8 cellular contexts compared by ENCODE assay signal in the genomic region with DNA sequence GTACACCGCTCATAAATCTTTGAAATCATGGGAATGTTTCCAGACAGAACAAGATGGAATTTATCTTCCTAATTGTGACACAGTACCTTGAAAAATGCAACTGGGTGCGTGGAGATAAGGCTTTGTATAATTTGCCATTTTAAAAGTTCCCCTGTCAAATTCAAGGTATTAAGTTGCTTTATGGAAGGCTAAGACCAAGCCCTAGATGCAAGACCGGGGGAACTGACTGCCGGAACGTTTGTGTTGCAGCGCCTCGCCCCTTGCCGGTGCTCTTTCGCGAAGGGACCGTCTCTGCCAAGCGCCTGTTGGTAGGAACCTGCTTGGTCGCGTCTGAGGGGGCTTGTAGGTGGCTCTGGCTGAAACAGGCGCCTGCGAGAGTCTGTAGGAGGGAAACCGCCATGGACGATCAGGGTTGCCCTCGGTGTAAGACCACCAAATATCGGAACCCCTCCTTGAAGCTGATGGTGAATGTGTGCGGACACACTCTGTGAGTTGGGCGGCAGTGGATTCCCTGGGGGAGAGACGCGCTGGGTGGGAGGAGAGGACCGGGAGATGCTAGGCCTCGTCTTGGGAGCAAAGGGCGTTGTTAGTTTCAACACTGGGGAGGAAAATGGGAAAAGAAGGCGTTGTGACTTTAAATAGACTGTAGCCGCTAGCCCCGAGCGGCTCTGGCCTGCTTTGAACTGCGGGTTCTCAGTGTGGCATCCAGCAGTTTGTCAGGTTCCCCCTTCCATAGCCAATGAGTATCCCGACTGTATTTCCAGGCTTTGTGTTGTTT. TPM values are rescaled to one million over a fixed set of nuclear protein-coding genes. Genes with fewer than 3 reads are reported as not detected.
DNase-seq lines count a peak whose midpoint lies in the region; ATAC-seq and TF ChIP-seq lines count a peak whose summit lies in the region.

A gene (plus strand): TSS at position 297 of the 778 bp plus-strand sequence. CDS start 102 bp downstream, at position 399.

- peak within 1 kb of the TSS; percentile 95 for H3K4me3 ChIP-seq in endocrine pancreas (ENCODE audit: control insufficient read depth, insufficient read depth, low read length)
- peak within 1 kb of the TSS; percentile 91 for H3K4me3 ChIP-seq in mesodermal cell (ENCODE audit: extremely low read depth, insufficient read depth, low read length, poor library complexity, severe bottlenecking)

- H3K27me3 ChIP-seq in CD4-positive, alpha-beta T cell (ENCODE audit: control insufficient read depth, insufficient read depth, low read length), result peaks cover 8% of the 10 kb centered on the region
- H3K27me3 ChIP-seq in endocrine pancreas (ENCODE audit: control insufficient read depth, insufficient read depth, low read length), result no peaks in the 10 kb centered on the region

- peak within 1 kb of the TSS; percentile 98 for H3K4me3 Mint-ChIP-seq in CD4-positive, alpha-beta T cell

- ATAC-seq in CD4-positive, alpha-beta T cell (ENCODE audit: poor library complexity), result peak; percentile 96
- ATAC-seq in GM19397 (IDR thresholded peaks at IDR 0.05; ENCODE audit: unreplicated experiment) (peak; percentile 97), HG03571 (IDR thresholded peaks at IDR 0.05; ENCODE audit: unreplicated experiment) (peak; percentile 75)

- no peaks in the 10 kb centered on the region for H3K9me3 Mint-ChIP-seq in CD4-positive, alpha-beta T cell

- H3K4me1 ChIP-seq in endocrine pancreas (ENCODE audit: control insufficient read depth, insufficient read depth, low read length) (peaks cover 9% of the 10 kb centered on the region), mesodermal cell (ENCODE audit: control insufficient read depth, insufficient read depth, low read length, poor library complexity, severe bottlenecking) (peaks cover 5% of the 10 kb centered on the region)

- peak within 1 kb of the TSS; percentile 92 for H3K9ac ChIP-seq in endocrine pancreas (ENCODE audit: control insufficient read depth, insufficient read depth, low read length)

- peak within 1 kb of the TSS; percentile 84 for H3K27ac Mint-ChIP-seq in CD4-positive, alpha-beta T cell

- no peaks in the 10 kb centered on the region for H3K9me3 ChIP-seq in CD4-positive, alpha-beta T cell (ENCODE audit: control insufficient read depth, low read length)
- H3K9me3 ChIP-seq in endocrine pancreas (ENCODE audit: control insufficient read depth, low read length), result no peaks in the 10 kb centered on the region
- no peaks in the 10 kb centered on the region for H3K9me3 ChIP-seq in mesodermal cell (ENCODE audit: control insufficient read depth, low read length)

- H3K4me1 Mint-ChIP-seq in CD4-positive, alpha-beta T cell (ENCODE audit: low read depth), result peaks cover 37% of the 10 kb centered on the region

- H3K36me3 ChIP-seq in endocrine pancreas (ENCODE audit: control insufficient read depth, insufficient read depth, low read length), result no peaks in the 10 kb centered on the region
- no peaks in the 10 kb centered on the region for H3K36me3 ChIP-seq in mesodermal cell (ENCODE audit: control insufficient read depth, insufficient read depth, low read length)

- peaks cover 28% of the 10 kb centered on the region for H3K27me3 Mint-ChIP-seq in CD4-positive, alpha-beta T cell

- TF ChIP-seq CTCF in CD4-positive, alpha-beta T cell (IDR thresholded peaks at IDR 0.05), result no peak

- 0 to 2% methylated on average over 20 to 23 of the region's 33 CpGs for whole genome bisulfite sequencing in mesodermal cell (ENCODE audit: insufficient coverage in 2 of 2), 2 experiments

- intact Hi-C loops in CD4-positive, alpha-beta T cell (cut with DNase I, micrococcal nuclease), result loop anchor here (1.0 to 10.0 kb wide), 2 partner anchors 247 to 250 kb away; a partner anchor contains a TSS

- CTCF ChIA-PET in CD4-positive, alpha-beta T cell (lab: Charles Lee), result interaction anchor here (1.6 kb wide), 1 partner anchor 13 kb away, joined by 4 read pairs; no protein-coding TSS in a partner anchor

- H3K27ac ChIP-seq in CD4-positive, alpha-beta T cell (ENCODE audit: low read depth, low read length), result no peak within 1 kb of the TSS
- H3K27ac ChIP-seq in mesodermal cell (ENCODE audit: low read depth, low read length, severe bottlenecking), result peak within 1 kb of the TSS; percentile 60

- POLR2A ChIA-PET in CD4-positive, alpha-beta T cell (lab: Charles Lee), result interaction anchor here (1.2 to 2.0 kb wide), 2 partner anchors 11 to 19 kb away, joined by 3 to 9 read pairs; a partner anchor contains a TSS

- H3K36me3 Mint-ChIP-seq in CD4-positive, alpha-beta T cell (ENCODE audit: low read depth), result peaks cover 10% of the 10 kb centered on the region

- peak; percentile 59 to 78 (median 67) for DNase-seq in CD4-positive, alpha-beta T cell
- DNase-seq in NCI-H82 treated with DMSO at 0.1 percent for 48 hours (lab: John Stamatoyannopoulos, UW; ENCODE audit: unreplicated experiment), result peak; percentile 36
- DNase-seq in activated CD8-positive, alpha-beta memory T cell treated with anti-CD3 and anti-CD28 coated beads for 24 hours, result peak; percentile 92
- DNase-seq in stimulated activated CD8-positive, alpha-beta memory T cell treated with anti-CD3 and anti-CD28 coated beads, Interleukin-15, amount 100 ng/mL, for 4 hours (ENCODE audit: low read depth in 2 of 2), result peak; percentile 48 to 52

RNA-seq across cellular contexts. Expression of the gene that starts here (rescaled TPM):
- total RNA-seq in CD4-positive, alpha-beta T cell, result 10 to 100 TPM; 15.4 to 15.9 TPM
- polyA plus RNA-seq in mesodermal cell (2013, experiment 1 of 2), result 48.4 TPM
- 55.4 TPM for polyA plus RNA-seq in mesodermal cell (2013, experiment 2 of 2)

Comparison
In these comparisons a context has a peak if more than half of its experiments do, and no peak if none do; other contexts are left out.
1. DNase-seq: peak in every context shown above with its lines; median percentile 92 in activated CD8-positive, alpha-beta memory T cell treated with anti-CD3 and anti-CD28 coated beads for 24 hours; 67 in CD4-positive, alpha-beta T cell; 50 in stimulated activated CD8-positive, alpha-beta memory T cell treated with anti-CD3 and anti-CD28 coated beads, Interleukin-15, amount 100 ng/mL, for 4 hours; 36 in NCI-H82 treated with DMSO at 0.1 percent for 48 hours.